ENCODE assay signal across 17 cellular contexts in the genomic region with DNA sequence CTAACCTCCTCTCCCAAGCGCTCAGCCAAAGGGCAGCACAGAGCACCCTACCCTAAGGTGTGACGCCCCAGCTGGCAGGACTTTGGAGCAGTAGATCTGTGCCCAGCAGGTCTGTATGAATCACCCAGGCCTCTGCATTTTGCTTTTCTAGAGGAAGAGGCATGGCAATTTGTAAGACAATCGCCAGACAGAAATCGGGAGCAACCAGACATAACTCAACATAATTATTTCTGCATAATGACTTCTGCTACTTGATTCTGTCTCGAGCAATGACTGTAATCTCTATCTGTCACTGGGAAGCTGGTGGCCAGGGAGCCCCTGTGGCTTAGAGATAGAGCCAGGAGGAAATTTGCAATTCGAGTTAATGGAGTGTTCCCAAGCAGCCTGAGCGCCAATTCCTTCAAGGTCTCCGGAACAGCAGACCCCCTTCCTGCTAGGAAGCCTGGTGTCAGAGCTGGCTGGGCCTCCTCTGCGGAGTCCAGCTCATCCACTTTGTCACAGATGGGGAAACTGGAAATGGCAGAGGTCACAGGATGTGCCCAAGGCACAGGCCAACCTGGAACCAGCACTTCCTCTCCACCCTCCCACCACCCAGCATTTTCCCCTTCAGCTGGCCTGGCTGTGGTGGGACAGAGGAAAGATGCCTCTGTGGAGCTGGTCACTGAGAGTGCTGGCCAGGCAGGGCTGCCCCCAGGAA. TPM values are rescaled to one million over a fixed set of nuclear protein-coding genes. Genes with fewer than 3 reads are reported as not detected.
DNase-seq lines count a peak whose midpoint lies in the region; ATAC-seq and TF ChIP-seq lines count a peak whose summit lies in the region.
"Had no signal": no experiment of that assay in that cellular context is flagged by ENCODE, and none has a peak within 500 bp of the region (broad histone marks: within the 10 kb centered on the region; RNA-seq: fewer than 3 reads in every experiment).

No MANE protein-coding gene starts in this region.

- TF ChIP-seq CTCF in PC-3 (conservative IDR thresholded peaks at IDR 0.05; ENCODE audit: low read depth, low read length), result no peak
- no peak for TF ChIP-seq CTCF in testis (IDR thresholded peaks at IDR 0.05)
- no peak for TF ChIP-seq CTCF in neural progenitor cell (IDR thresholded peaks at IDR 0.05)

- 67 to 70% methylated on average over 8 to 9 of the region's 9 CpGs for WGBS in testis, 2 donors

- H3K9ac ChIP-seq in PC-3 (ENCODE audit: low read length), result no peak overlapping the region
- no peak overlapping the region for H3K9ac ChIP-seq in neural progenitor cell

- peaks cover 0 to 2% (median 0%) of the 10 kb centered on the region in 7 donors for H3K9me3 Mint-ChIP-seq in CD4-positive, CD25-positive, alpha-beta regulatory T cell
- no peaks in the 10 kb centered on the region for H3K9me3 Mint-ChIP-seq in effector memory CD8-positive, alpha-beta T cell
- no peaks in the 10 kb centered on the region for H3K9me3 Mint-ChIP-seq in neural progenitor cell

- H3K9me3 ChIP-seq in CD4-positive, CD25-positive, alpha-beta regulatory T cell (ENCODE audit: control insufficient read depth in 2 of 2, low read length in 2 of 2), result no peaks in the 10 kb centered on the region
- no peaks in the 10 kb centered on the region for H3K9me3 ChIP-seq in PC-3 (ENCODE audit: low read length)
- H3K9me3 ChIP-seq in muscle layer of duodenum (ENCODE audit: control insufficient read depth in 1 of 2, low read length in 2 of 2), result no peaks in the 10 kb centered on the region
- no peaks in the 10 kb centered on the region for H3K9me3 ChIP-seq in testis
- no peaks in the 10 kb centered on the region for H3K9me3 ChIP-seq in neural progenitor cell (ENCODE audit: low read depth)
- H3K9me3 ChIP-seq: psoas muscle had no signal

- H3K27me3 Mint-ChIP-seq in CD4-positive, CD25-positive, alpha-beta regulatory T cell, result no peaks in the 10 kb centered on the region
- no peaks in the 10 kb centered on the region for H3K27me3 Mint-ChIP-seq in effector memory CD8-positive, alpha-beta T cell
- H3K27me3 Mint-ChIP-seq in neural progenitor cell (ENCODE audit: insufficient read depth, low read depth), result peaks cover 12% of the 10 kb centered on the region

- H3K4me1 Mint-ChIP-seq in CD4-positive, CD25-positive, alpha-beta regulatory T cell, result peaks cover 7 to 61% (median 21%) of the 10 kb centered on the region in 4 donors
- H3K4me1 Mint-ChIP-seq in effector memory CD8-positive, alpha-beta T cell (ENCODE audit: low read depth in 2 of 2), result peaks cover 40 to 43% of the 10 kb centered on the region in 2 donors
- H3K4me1 Mint-ChIP-seq in neural progenitor cell, result peaks cover 21% of the 10 kb centered on the region

- no TSS peak for BruUV-seq in PC-3 (replicated peaks; lab: Mats Ljungman, UMichigan)

- no peak overlapping the region for H3K27ac ChIP-seq in CD4-positive, CD25-positive, alpha-beta regulatory T cell (ENCODE audit: insufficient read depth, low read length, poor library complexity, severe bottlenecking)
- H3K27ac ChIP-seq in PC-3 (ENCODE audit: low read length), result 0 out of 2 replicates have a peak overlapping the region, but pooled peaks have one; percentile 1
- peak overlapping the region; percentile 62 for H3K27ac ChIP-seq in muscle layer of duodenum (ENCODE audit: low read length)
- H3K27ac ChIP-seq in testis, result no peak overlapping the region
- H3K27ac ChIP-seq in neural progenitor cell, result no peak overlapping the region
- H3K27ac ChIP-seq: cardiac muscle cell, epithelial cell of prostate, psoas muscle had no signal

- peaks cover 7% of the 10 kb centered on the region for H3F3A ChIP-seq in PC-3 (ENCODE audit: low read length, unreplicated experiment)
- no peaks in the 10 kb centered on the region for H3F3A ChIP-seq in neural progenitor cell (ENCODE audit: low read depth)

- CTCF ChIA-PET in PC-3 (lab: Charles Lee), result no interaction called here

- H3K36me3 Mint-ChIP-seq in CD4-positive, CD25-positive, alpha-beta regulatory T cell, result peaks cover 13% of the 10 kb centered on the region
- peaks cover 3% of the 10 kb centered on the region for H3K36me3 Mint-ChIP-seq in effector memory CD8-positive, alpha-beta T cell (ENCODE audit: insufficient read depth)
- no peaks in the 10 kb centered on the region for H3K36me3 Mint-ChIP-seq in neural progenitor cell

- no peak for ATAC-seq in CD4-positive, CD25-positive, alpha-beta regulatory T cell (ENCODE audit: low read depth in 2 of 2)
- no peak for ATAC-seq in PC-3
- no peak for ATAC-seq in effector memory CD8-positive, alpha-beta T cell (replicated peaks)
- ATAC-seq: psoas muscle had no signal

- peaks cover 90% of the 10 kb centered on the region for H3K79me2 ChIP-seq in PC-3 (ENCODE audit: low read length)
- no peaks in the 10 kb centered on the region for H3K79me2 ChIP-seq in neural progenitor cell (ENCODE audit: low read depth)

- no peaks in the 10 kb centered on the region for H3K36me3 ChIP-seq in CD4-positive, CD25-positive, alpha-beta regulatory T cell (ENCODE audit: control insufficient read depth, insufficient read depth, low read length)
- peaks cover 8% of the 10 kb centered on the region for H3K36me3 ChIP-seq in PC-3 (ENCODE audit: low read depth, low read length)
- no peaks in the 10 kb centered on the region for H3K36me3 ChIP-seq in muscle layer of duodenum (ENCODE audit: control insufficient read depth in 1 of 2, insufficient read depth in 2 of 2, low read length in 2 of 2)
- H3K36me3 ChIP-seq in testis (ENCODE audit: low read depth, missing control alignments), result no peaks in the 10 kb centered on the region
- H3K36me3 ChIP-seq in neural progenitor cell, result no peaks in the 10 kb centered on the region
- H3K36me3 ChIP-seq: cardiac muscle cell had no signal

- H3K9me2 ChIP-seq in PC-3 (replicated peaks; ENCODE audit: low read length), result no peaks in the 10 kb centered on the region

- H3K4me3 Mint-ChIP-seq in CD4-positive, CD25-positive, alpha-beta regulatory T cell, result no peak overlapping the region
- H3K4me3 Mint-ChIP-seq in effector memory CD8-positive, alpha-beta T cell, result no peak overlapping the region
- no peak overlapping the region for H3K4me3 Mint-ChIP-seq in neural progenitor cell

- peak overlapping the region in 2 of 3 donors; percentile 31 to 59 for H3K27ac Mint-ChIP-seq in CD4-positive, CD25-positive, alpha-beta regulatory T cell
- H3K27ac Mint-ChIP-seq in effector memory CD8-positive, alpha-beta T cell, result peak overlapping the region; percentile 25 to 82
- H3K27ac Mint-ChIP-seq in neural progenitor cell, result no peak overlapping the region

- DNase-seq in CD4-positive, CD25-positive, alpha-beta regulatory T cell, result no peak
- DNase-seq in PC-3 (no peak), testis (no peak), neural progenitor cell (ENCODE audit: low spot score) (no peak), T-helper 2 cell (no peak), RKO (ENCODE audit: low spot score) (no peak)
- no peak for DNase-seq in effector memory CD8-positive, alpha-beta T cell
- DNase-seq: activated CD4-positive, alpha-beta T cell treated with anti-CD3 and anti-CD28 coated beads, Interleukin-2, amount 50 U/mL, for 4 hours; HCEC 1CT; hippocampal formation; NCI-H1694; NCI-H774; psoas muscle; stimulated activated CD4-positive, alpha-beta T cell treated with anti-CD3 and anti-CD28 coated beads, Interleukin-4, amount 100 ng/mL, for 1 hour had no signal

- H3K4me1 ChIP-seq in CD4-positive, CD25-positive, alpha-beta regulatory T cell (ENCODE audit: control insufficient read depth, insufficient read depth, low read length, poor library complexity, severe bottlenecking), result peaks cover 5% of the 10 kb centered on the region
- H3K4me1 ChIP-seq in PC-3 (ENCODE audit: insufficient read depth, low read length) (peaks cover 47% of the 10 kb centered on the region), muscle layer of duodenum (ENCODE audit: control insufficient read depth in 1 of 2, insufficient read depth in 2 of 2, low read length in 2 of 2) (peaks cover 0 to 3% of the 10 kb centered on the region in 2 donors), testis (peaks cover 6% of the 10 kb centered on the region), neural progenitor cell (no peaks in the 10 kb centered on the region)

- no peaks in the 10 kb centered on the region for H3K27me3 ChIP-seq in CD4-positive, CD25-positive, alpha-beta regulatory T cell (ENCODE audit: control insufficient read depth, insufficient read depth, low read length)
- H3K27me3 ChIP-seq in PC-3 (ENCODE audit: low read length) (no peaks in the 10 kb centered on the region), muscle layer of duodenum (ENCODE audit: low read depth, low read length) (no peaks in the 10 kb centered on the region), testis (no peaks in the 10 kb centered on the region), neural progenitor cell (no peaks in the 10 kb centered on the region)
- H3K27me3 ChIP-seq: cardiac muscle cell had no signal

- H4K20me1 ChIP-seq in PC-3 (ENCODE audit: low read length) (no peaks in the 10 kb centered on the region), neural progenitor cell (ENCODE audit: low read depth) (no peaks in the 10 kb centered on the region)

- POLR2A ChIA-PET in PC-3 (lab: Charles Lee; ENCODE audit: unreplicated experiment), result no interaction called here

- TF ChIP-seq POLR2A in testis (IDR thresholded peaks at IDR 0.05), result no peak

- no peak overlapping the region for H3K4me2 ChIP-seq in PC-3 (ENCODE audit: low read length)
- no peak overlapping the region for H3K4me2 ChIP-seq in neural progenitor cell

- no peak overlapping the region for H2AFZ ChIP-seq in PC-3 (ENCODE audit: low read length)
- H2AFZ ChIP-seq in neural progenitor cell (replicated peaks), result no peak overlapping the region

- intact Hi-C loops in PC-3 (cut with micrococcal nuclease) (no loop called here), testis (cut with DNase I; ENCODE audit: low total_unique reads) (no loop called here)

- no peak overlapping the region for H3K4me3 ChIP-seq in CD4-positive, CD25-positive, alpha-beta regulatory T cell (ENCODE audit: low read depth, low read length)
- H3K4me3 ChIP-seq in PC-3 (ENCODE audit: low read length), result no peak overlapping the region
- no peak overlapping the region for H3K4me3 ChIP-seq in muscle layer of duodenum (ENCODE audit: low read depth in 1 of 2, low read length in 2 of 2)
- no peak overlapping the region for H3K4me3 ChIP-seq in testis
- H3K4me3 ChIP-seq in neural progenitor cell, result no peak overlapping the region
- H3K4me3 ChIP-seq: cardiac muscle cell, psoas muscle had no signal

RNA-seq across cellular contexts. Expression of a gene that starts 55.0 kb away (rescaled TPM):
- 105 TPM for total RNA-seq in CD4-positive, CD25-positive, alpha-beta regulatory T cell
- 100 to 1,000 TPM in 2 of 4 donors, 10 to 100 TPM in 2; 74.1 to 113 (median 92.6) TPM for polyA plus RNA-seq in CD4-positive, CD25-positive, alpha-beta regulatory T cell
- 712 and 714 TPM in 2 replicates for total RNA-seq in PC-3 (2014; rRNA removed)
- 100 to 1,000 TPM; 208 to 321 TPM for total RNA-seq in testis
- polyA plus RNA-seq in testis (ENCODE audit: insufficient read depth, low read depth, low replicate concordance), result 309 TPM
- total RNA-seq in neural progenitor cell (ENCODE audit: low replicate concordance), result 348 and 437 TPM in 2 replicates

Comparison
In these comparisons a context has a peak if more than half of its experiments do, and no peak if none do; other contexts are left out.
1. H3K27ac ChIP-seq: peak in PC-3 (single experiment) and muscle layer of duodenum (single experiment); none in CD4-positive, CD25-positive, alpha-beta regulatory T cell (single experiment), testis (0 of 2) and neural progenitor cell (single experiment).